Comparison of ENCODE assay signal across 10 cellular contexts in the genomic region with DNA sequence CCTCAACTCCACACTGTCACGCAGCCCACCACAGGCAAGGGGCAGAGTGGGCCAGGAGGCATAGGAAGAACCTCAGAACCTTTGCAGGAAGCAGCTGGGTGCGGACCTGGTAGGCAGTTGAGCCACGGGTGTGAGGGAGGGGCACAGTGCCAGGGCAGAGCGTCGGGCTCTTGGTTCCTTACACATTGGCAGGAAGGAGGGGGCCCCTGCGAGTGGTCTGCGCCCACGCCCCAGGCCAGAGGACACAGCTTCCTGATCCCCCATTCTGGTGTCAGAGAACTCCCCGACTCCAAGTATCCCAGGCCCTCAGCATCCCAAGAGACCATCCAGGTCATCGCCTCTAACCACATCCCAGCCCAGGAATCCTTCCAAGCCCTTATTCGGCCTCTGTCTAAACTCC.
DNase-seq lines count a peak whose midpoint lies in the region; TF ChIP-seq lines count a peak whose summit lies in the region.
"Had no signal": no experiment of that assay in that cellular context is flagged by ENCODE, and none has a peak within 500 bp of the region (broad histone marks: within the 10 kb centered on the region; RNA-seq: fewer than 3 reads in every experiment).

No MANE protein-coding gene starts in this region.

- TF ChIP-seq CTCF in adrenal gland (IDR thresholded peaks at IDR 0.05): no peak
- TF ChIP-seq CTCF in neural crest cell (conservative IDR thresholded peaks at IDR 0.05): no peak
- TF ChIP-seq CTCF in tibial nerve (IDR thresholded peaks at IDR 0.05): no peak

- DNase-seq in adrenal gland (no peak), fibroblast of peridontal ligament (ENCODE audit: extremely low read depth) (peak; percentile 44), neural crest cell (ENCODE audit: low read depth, low spot score) (no peak), tibial nerve (ENCODE audit: low spot score in 2 of 2) (no peak), NCI-H2029 (lab: John Stamatoyannopoulos, UW) (no peak), NCI-H226 (no peak)
- no peak for DNase-seq in activated naive CD4-positive, alpha-beta T cell treated with Interleukin-2 at 50 U/mL for 16 hours
- DNase-seq: activated gamma-delta T cell, NCI-H1436 had no signal

- no peak overlapping the region for H3K4me3 Mint-ChIP-seq in neural crest cell
- H3K4me3 Mint-ChIP-seq: GM23338 had no signal

- no peaks in the 10 kb centered on the region for H3K27me3 ChIP-seq in adrenal gland
- H3K27me3 ChIP-seq in tibial nerve: no peaks in the 10 kb centered on the region

- peak in 1 of 2 donors; percentile 20 for TF ChIP-seq EP300 in tibial nerve (IDR thresholded peaks at IDR 0.05)

- H3K9me3 ChIP-seq in adrenal gland (replicated peaks in 1 of 3) (no peaks in the 10 kb centered on the region), tibial nerve (no peaks in the 10 kb centered on the region)

- H3K9me3 Mint-ChIP-seq in neural crest cell: no peaks in the 10 kb centered on the region
- H3K9me3 Mint-ChIP-seq: GM23338 had no signal

- H3K27ac Mint-ChIP-seq in neural crest cell (ENCODE audit: unreplicated experiment): peak overlapping the region; percentile 57
- H3K27ac Mint-ChIP-seq: GM23338 had no signal

- H3K27me3 Mint-ChIP-seq in neural crest cell (ENCODE audit: low read depth): no peaks in the 10 kb centered on the region

- H3K4me3 ChIP-seq in adrenal gland (peak overlapping the region in 1 of 4 donors; percentile 56), tibial nerve (peak overlapping the region; percentile 50 to 65 (median 54))
- H3K4me3 ChIP-seq: GM23338 had no signal

- intact Hi-C loops in adrenal gland (cut with DNase I): no loop called here

- H3K4me1 Mint-ChIP-seq in neural crest cell: peaks cover 51% of the 10 kb centered on the region

- WGBS in adrenal gland, 4 donors: 52 to 78% (median 56%) methylated on average over 4 to 11 of the region's 11 CpGs
- 27 to 30% methylated on average over 11 of the region's 11 CpGs for WGBS in tibial nerve, 2 donors

- peaks cover 62 to 87% of the 10 kb centered on the region in 2 donors for H3K4me1 ChIP-seq in adrenal gland (replicated peaks in 1 of 2)
- H3K4me1 ChIP-seq in tibial nerve: peaks cover 0 to 89% (median 46%) of the 10 kb centered on the region in 4 donors

- H3K36me3 Mint-ChIP-seq in neural crest cell (ENCODE audit: low read depth): no peaks in the 10 kb centered on the region

- H3K27ac ChIP-seq in adrenal gland (peak overlapping the region in 4 of 5 donors; percentile 75 to 98 (median 85)), tibial nerve (peak overlapping the region; percentile 45 to 91 (median 74))

- TF ChIP-seq POLR2A in adrenal gland (IDR thresholded peaks at IDR 0.05): no peak
- TF ChIP-seq POLR2A in tibial nerve (IDR thresholded peaks at IDR 0.05): no peak

- no peaks in the 10 kb centered on the region for H3K36me3 ChIP-seq in adrenal gland (replicated peaks in 1 of 2)
- H3K36me3 ChIP-seq in tibial nerve: peaks cover 0 to 3% (median 0%) of the 10 kb centered on the region in 3 donors
